Comparison of ENCODE assay signal across 8 cellular contexts in the genomic region with DNA sequence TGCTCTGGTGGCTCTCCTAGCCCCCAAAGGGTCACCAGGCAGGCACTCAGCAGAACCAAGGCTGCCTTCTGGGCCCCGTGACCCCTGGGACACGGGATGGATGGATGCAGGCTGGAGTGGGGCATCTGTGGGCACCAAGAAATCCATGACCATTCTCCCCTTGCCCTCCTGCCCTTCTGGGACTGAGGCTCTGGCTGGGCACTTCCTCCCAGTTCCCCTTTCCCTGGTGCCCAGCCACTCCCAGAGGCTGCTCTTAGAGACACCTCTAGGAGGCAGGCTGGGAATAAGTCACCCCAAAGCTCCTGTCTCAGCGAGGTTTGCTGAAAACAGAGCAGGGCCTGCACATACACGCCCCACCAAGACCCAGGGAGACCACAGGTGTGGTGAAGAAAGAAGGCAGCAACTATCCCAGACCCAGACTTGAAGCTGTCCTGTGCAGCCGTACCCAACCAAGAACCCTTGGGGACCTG. TPM values are rescaled to one million over a fixed set of nuclear protein-coding genes. Genes with fewer than 3 reads are reported as not detected.
DNase-seq lines count a peak whose midpoint lies in the region; ATAC-seq, FAIRE-seq and TF ChIP-seq lines count a peak whose summit lies in the region.

No MANE protein-coding gene starts in this region.

- H3K27ac Mint-ChIP-seq in activated CD8-positive, alpha-beta T cell treated with anti-CD3 and anti-CD28 coated beads, Interleukin-2, amount 10 ng/mL, durations not matched to agents 7 days and 5 days: peak overlapping the region; percentile 94

- 8 to 24% (median 20%) methylated on average over 5 of the region's 5 CpGs for WGBS in heart left ventricle, 4 donors
- 90% methylated on average over 5 of the region's 5 CpGs for WGBS in smooth muscle cell (ENCODE audit: low lambda C conversion rate)

- no peaks in the 10 kb centered on the region for H3K9me3 ChIP-seq in heart left ventricle
- H3K9me3 ChIP-seq in smooth muscle cell (replicated peaks; ENCODE audit: low read depth): no peaks in the 10 kb centered on the region

- TF ChIP-seq CTCF in heart left ventricle (IDR thresholded peaks at IDR 0.05): peak in 8 of 12 donors; percentile 11 to 48 (median 19)
- TF ChIP-seq CTCF in smooth muscle cell (IDR thresholded peaks at IDR 0.05; ENCODE audit: borderline replicate concordance, insufficient read depth, poor library complexity, severe bottlenecking): no peak
- TF ChIP-seq CTCF in D721Med (IDR thresholded peaks at IDR 0.05; ENCODE audit: insufficient read depth, missing control alignments): no peak

- peak overlapping the region; percentile 40 for H3K9ac ChIP-seq in smooth muscle cell (ENCODE audit: low read depth)

- ATAC-seq in HG02610 (IDR thresholded peaks at IDR 0.05; ENCODE audit: unreplicated experiment): peak; percentile 30
- ATAC-seq in activated CD8-positive, alpha-beta T cell treated with anti-CD3 and anti-CD28 coated beads, Interleukin-2, amount 10 ng/mL, durations not matched to agents 7 days and 5 days: peak; percentile 46
- peak; percentile 45 to 60 (median 54) for ATAC-seq in heart left ventricle

- H3K27me3 ChIP-seq in heart left ventricle (no peaks in the 10 kb centered on the region), smooth muscle cell (ENCODE audit: low read depth) (no peaks in the 10 kb centered on the region)

- POLR2A ChIA-PET in activated CD8-positive, alpha-beta T cell treated with anti-CD3 and anti-CD28 coated beads, Interleukin-2, amount 10 ng/mL, durations not matched to agents 7 days and 5 days (lab: Charles Lee): interaction anchor here (0.9 to 2.6 kb wide), 16 partner anchors 8 to 158 kb away, joined by 3 to 35 read pairs (median 5); a partner anchor contains a TSS

- H3K79me2 ChIP-seq in smooth muscle cell (ENCODE audit: low read depth): no peaks in the 10 kb centered on the region

- intact Hi-C loops in heart left ventricle (cut with DNase I): loop anchor here in 6 of 10 donors (2.0 to 10.0 kb wide), 6 partner anchors 21 to 47 kb away; a partner anchor contains a TSS

- peak overlapping the region; percentile 38 for H2AFZ ChIP-seq in smooth muscle cell (ENCODE audit: low read depth)

- H3K9me3 Mint-ChIP-seq in activated CD8-positive, alpha-beta T cell treated with anti-CD3 and anti-CD28 coated beads, Interleukin-2, amount 10 ng/mL, durations not matched to agents 7 days and 5 days (ENCODE audit: insufficient read depth): no peaks in the 10 kb centered on the region

- FAIRE-seq in D721Med (lab: Jason Lieb, UNC): no peak

- H3K36me3 ChIP-seq in heart left ventricle (peaks cover 0 to 45% (median 40%) of the 10 kb centered on the region in 9 donors), smooth muscle cell (ENCODE audit: low read depth) (no peaks in the 10 kb centered on the region)

- H3K4me2 ChIP-seq in smooth muscle cell: peak overlapping the region; percentile 65

- peaks cover 38% of the 10 kb centered on the region for H3K4me1 Mint-ChIP-seq in activated CD8-positive, alpha-beta T cell treated with anti-CD3 and anti-CD28 coated beads, Interleukin-2, amount 10 ng/mL, durations not matched to agents 7 days and 5 days (ENCODE audit: low read depth)

- H3K27ac ChIP-seq in heart left ventricle (peak overlapping the region; percentile 86 to 98 (median 92)), smooth muscle cell (ENCODE audit: low read depth) (peak overlapping the region; percentile 68)

- peaks cover 0 to 78% (median 43%) of the 10 kb centered on the region in 12 donors for H3K4me1 ChIP-seq in heart left ventricle
- H3K4me1 ChIP-seq in smooth muscle cell (ENCODE audit: low read depth): no peaks in the 10 kb centered on the region

- H3K36me3 Mint-ChIP-seq in activated CD8-positive, alpha-beta T cell treated with anti-CD3 and anti-CD28 coated beads, Interleukin-2, amount 10 ng/mL, durations not matched to agents 7 days and 5 days (ENCODE audit: low read depth): peaks cover 31% of the 10 kb centered on the region

- H4K20me1 ChIP-seq in smooth muscle cell (ENCODE audit: low read depth): no peaks in the 10 kb centered on the region

- peak; percentile 60 for DNase-seq in EH (ENCODE audit: low read depth)
- peak; percentile 51 for DNase-seq in activated CD8-positive, alpha-beta T cell treated with anti-CD3 and anti-CD28 coated beads, Interleukin-2, amount 10 ng/mL, durations not matched to agents 7 days and 5 days
- peak in 3 of 5 donors; percentile 49 to 65 (median 51) for DNase-seq in heart left ventricle
- no peak for DNase-seq in smooth muscle cell (lab: John Stamatoyannopoulos, UW; ENCODE audit: unreplicated experiment)
- DNase-seq in D721Med (ENCODE audit: insufficient read length, low spot score): no peak
- DNase-seq in NCI-H1694 (lab: John Stamatoyannopoulos, UW): no peak
- no peak for DNase-seq in SKM-1 treated with dmso at 0.1 percent for 144 hours (lab: John Stamatoyannopoulos, UW; ENCODE audit: unreplicated experiment)

- no peaks in the 10 kb centered on the region for H3K27me3 Mint-ChIP-seq in activated CD8-positive, alpha-beta T cell treated with anti-CD3 and anti-CD28 coated beads, Interleukin-2, amount 10 ng/mL, durations not matched to agents 7 days and 5 days (ENCODE audit: low read depth)

- peak overlapping the region; percentile 35 to 81 (median 62) for H3K4me3 ChIP-seq in heart left ventricle
- peak overlapping the region; percentile 19 for H3K4me3 ChIP-seq in smooth muscle cell

- CTCF ChIA-PET in activated CD8-positive, alpha-beta T cell treated with anti-CD3 and anti-CD28 coated beads, Interleukin-2, amount 10 ng/mL, durations not matched to agents 7 days and 5 days (lab: Charles Lee): interaction anchor here (0.6 to 3.4 kb wide), 11 partner anchors 8 to 231 kb away, joined by 3 to 43 read pairs (median 7); a partner anchor contains a TSS

- no peaks in the 10 kb centered on the region for H3F3A ChIP-seq in smooth muscle cell (ENCODE audit: low read depth)

- no peak for TF ChIP-seq POLR2A in heart left ventricle (IDR thresholded peaks at IDR 0.05)

- peak overlapping the region; percentile 79 for H3K4me3 Mint-ChIP-seq in activated CD8-positive, alpha-beta T cell treated with anti-CD3 and anti-CD28 coated beads, Interleukin-2, amount 10 ng/mL, durations not matched to agents 7 days and 5 days

RNA-seq across cellular contexts. Expression of a gene that starts 0.9 kb away (rescaled TPM):
- total RNA-seq in activated CD8-positive, alpha-beta T cell treated with anti-CD3 and anti-CD28 coated beads, Interleukin-2, amount 10 ng/mL, durations not matched to agents 7 days and 5 days: 10 to 100 TPM; 64.9 to 67.4 TPM
- total RNA-seq in heart left ventricle (100 to 1,000 TPM in 1 of 9 donors, 10 to 100 TPM in 8; 32.4 to 119 (median 57.9) TPM), smooth muscle cell (5.8 and 7.5 TPM in 2 replicates)
- polyA plus RNA-seq in heart left ventricle (10 to 100 TPM; 20.4 to 25.9 TPM), smooth muscle cell (7.8 and 9.6 TPM in 2 replicates)

RNA-seq across cellular contexts. Expression of a gene that starts 10.8 kb away (rescaled TPM):
- under 1 TPM; 0.32 to 0.65 TPM for total RNA-seq in activated CD8-positive, alpha-beta T cell treated with anti-CD3 and anti-CD28 coated beads, Interleukin-2, amount 10 ng/mL, durations not matched to agents 7 days and 5 days
- total RNA-seq in heart left ventricle (under 1 TPM in 1 of 9 donors, not detected in 8; 0.16 TPM), smooth muscle cell (not detected in 2 replicates)
- polyA plus RNA-seq in heart left ventricle (not detected), smooth muscle cell (not detected in 2 replicates)

RNA-seq across cellular contexts. Expression of a gene that starts 19.1 kb away (rescaled TPM):
- total RNA-seq in activated CD8-positive, alpha-beta T cell treated with anti-CD3 and anti-CD28 coated beads, Interleukin-2, amount 10 ng/mL, durations not matched to agents 7 days and 5 days: not detected
- 10 to 100 TPM; 13.4 to 59.3 (median 21.3) TPM for total RNA-seq in heart left ventricle
- polyA plus RNA-seq in heart left ventricle: 10 to 100 TPM; 18.1 to 55.3 TPM
- total RNA-seq in smooth muscle cell: 1.7 TPM in 1 of 2 replicates, not detected in the other
- 0.41 and 0.52 TPM in 2 replicates for polyA plus RNA-seq in smooth muscle cell

RNA-seq across cellular contexts. Expression of a gene that starts 42.3 kb away (rescaled TPM):
- 1 to 10 TPM; 3.7 to 5.4 TPM for total RNA-seq in activated CD8-positive, alpha-beta T cell treated with anti-CD3 and anti-CD28 coated beads, Interleukin-2, amount 10 ng/mL, durations not matched to agents 7 days and 5 days
- total RNA-seq in heart left ventricle (10 to 100 TPM in 5 of 9 donors, 1 to 10 TPM in 4; 4.8 to 17.8 (median 14.2) TPM), smooth muscle cell (6.3 and 16.9 TPM in 2 replicates)
- polyA plus RNA-seq in heart left ventricle (1 to 10 TPM; 4.0 to 4.7 TPM), smooth muscle cell (9.6 and 15.4 TPM in 2 replicates)

Comparison
In these comparisons a context has a peak if more than half of its experiments do, and no peak if none do; other contexts are left out.
1. DNase-seq: peak in EH (single experiment), activated CD8-positive, alpha-beta T cell treated with anti-CD3 and anti-CD28 coated beads, Interleukin-2, amount 10 ng/mL, durations not matched to agents 7 days and 5 days (single experiment) and heart left ventricle (3 of 5); none in smooth muscle cell (single experiment), D721Med (single experiment), NCI-H1694 (single experiment) and SKM-1 treated with dmso at 0.1 percent for 144 hours (single experiment).
2. CTCF ChIP-seq: peak in heart left ventricle (8 of 12); none in smooth muscle cell (single experiment) and D721Med (single experiment).
3. Peak in every context shown above with its lines, with median percentiles within 50 percentile points of each other: ATAC-seq.